In genomic region chr4:36241771-36242170, GRCh38 we compare ENCODE assay signal across 8 cellular contexts. TPM values are rescaled to one million over a fixed set of nuclear protein-coding genes. Genes with fewer than 3 reads are reported as not detected.
A peak's percentile ranks its signal among the peaks of the same experiment; 100 is the strongest.
DNase-seq lines count a peak whose midpoint lies in the region; ATAC-seq and TF ChIP-seq lines count a peak whose summit lies in the region.

No MANE protein-coding gene starts in this region.

- H3K4me3 Mint-ChIP-seq in activated T-cell treated with anti-CD3 and anti-CD28 coated beads, Interleukin-2, amount 50 U/mL, for 24 hours: peak overlapping the region; percentile 94
- H3K4me3 Mint-ChIP-seq in T-helper 1 cell treated with Interleukin-12 subunit alpha and Interleukin-12 subunit beta and Interleukin-4 antibody, amounts not matched to agents 30 μg/mL and 1 μg/mL, for 36 hours: peak overlapping the region; percentile 91

- no peak for DNase-seq in activated T-cell treated with anti-CD3 and anti-CD28 coated beads, Interleukin-2, amount 50 U/mL, for 24 hours
- no peak for DNase-seq in activated T-cell treated with anti-CD3 and anti-CD28 coated beads, Interleukin-2, amount 50 U/mL, for 1 hour
- no peak for DNase-seq in right lobe of liver
- no peak for DNase-seq in NCI-H82 treated with DMSO at 0.1 percent for 48 hours (lab: John Stamatoyannopoulos, UW; ENCODE audit: unreplicated experiment)
- no peak for DNase-seq in NCI-H2227 treated with DMSO at 0.1 percent for 48 hours (lab: John Stamatoyannopoulos, UW)
- DNase-seq in H7: no peak

- WGBS in right lobe of liver (ENCODE audit: insufficient coverage, low coverage, low lambda C conversion rate, missing lambda C conversion rate): 3% methylated on average over 2 of the region's 2 CpGs

- peaks cover 0 to 19% (median 2%) of the 10 kb centered on the region in 4 donors for H3K4me1 ChIP-seq in right lobe of liver

- ATAC-seq in HG02852 (IDR thresholded peaks at IDR 0.05; ENCODE audit: unreplicated experiment) (peak; percentile 43), right lobe of liver (peak; percentile 54 to 66 (median 62))

- H3K4me1 Mint-ChIP-seq in activated T-cell treated with anti-CD3 and anti-CD28 coated beads, Interleukin-2, amount 50 U/mL, for 24 hours (ENCODE audit: low read depth): peaks cover 60% of the 10 kb centered on the region
- H3K4me1 Mint-ChIP-seq in T-helper 1 cell treated with Interleukin-12 subunit alpha and Interleukin-12 subunit beta and Interleukin-4 antibody, amounts not matched to agents 30 μg/mL and 1 μg/mL, for 36 hours (ENCODE audit: low read depth): peaks cover 45% of the 10 kb centered on the region

- no peak for TF ChIP-seq POLR2A in right lobe of liver (IDR thresholded peaks at IDR 0.05)

- H3K9me3 ChIP-seq in right lobe of liver: no peaks in the 10 kb centered on the region

- peak overlapping the region; percentile 64 to 71 (median 67) for H3K4me3 ChIP-seq in right lobe of liver
- H3K4me3 ChIP-seq in H7 (ENCODE audit: insufficient read depth, low read depth, low read length): no peak overlapping the region

- peaks cover 10% of the 10 kb centered on the region for H3K9me3 Mint-ChIP-seq in activated T-cell treated with anti-CD3 and anti-CD28 coated beads, Interleukin-2, amount 50 U/mL, for 24 hours
- H3K9me3 Mint-ChIP-seq in T-helper 1 cell treated with Interleukin-12 subunit alpha and Interleukin-12 subunit beta and Interleukin-4 antibody, amounts not matched to agents 30 μg/mL and 1 μg/mL, for 36 hours: peaks cover 20% of the 10 kb centered on the region

- H3K27ac ChIP-seq in right lobe of liver: peak overlapping the region; percentile 35 to 89 (median 88)

- H3K36me3 ChIP-seq in right lobe of liver: no peaks in the 10 kb centered on the region
- no peaks in the 10 kb centered on the region for H3K36me3 ChIP-seq in H7 (replicated peaks; ENCODE audit: control insufficient read depth, insufficient read depth, low read length)

- H3K27ac Mint-ChIP-seq in activated T-cell treated with anti-CD3 and anti-CD28 coated beads, Interleukin-2, amount 50 U/mL, for 24 hours: peak overlapping the region; percentile 98
- H3K27ac Mint-ChIP-seq in T-helper 1 cell treated with Interleukin-12 subunit alpha and Interleukin-12 subunit beta and Interleukin-4 antibody, amounts not matched to agents 30 μg/mL and 1 μg/mL, for 36 hours: peak overlapping the region; percentile 87

- intact Hi-C loops in right lobe of liver (cut with DNase I): no loop called here

- H3K27me3 Mint-ChIP-seq in activated T-cell treated with anti-CD3 and anti-CD28 coated beads, Interleukin-2, amount 50 U/mL, for 24 hours: no peaks in the 10 kb centered on the region
- H3K27me3 Mint-ChIP-seq in T-helper 1 cell treated with Interleukin-12 subunit alpha and Interleukin-12 subunit beta and Interleukin-4 antibody, amounts not matched to agents 30 μg/mL and 1 μg/mL, for 36 hours (ENCODE audit: low read depth): peaks cover 3% of the 10 kb centered on the region

- no peak for TF ChIP-seq CTCF in right lobe of liver (IDR thresholded peaks at IDR 0.05)

- peaks cover 56% of the 10 kb centered on the region for H3K36me3 Mint-ChIP-seq in activated T-cell treated with anti-CD3 and anti-CD28 coated beads, Interleukin-2, amount 50 U/mL, for 24 hours (ENCODE audit: low read depth)
- H3K36me3 Mint-ChIP-seq in T-helper 1 cell treated with Interleukin-12 subunit alpha and Interleukin-12 subunit beta and Interleukin-4 antibody, amounts not matched to agents 30 μg/mL and 1 μg/mL, for 36 hours (ENCODE audit: low read depth): peaks cover 50% of the 10 kb centered on the region

- H3K27me3 ChIP-seq in right lobe of liver (no peaks in the 10 kb centered on the region), H7 (ENCODE audit: control insufficient read depth, insufficient read depth, low read length) (peaks cover 21% of the 10 kb centered on the region)

RNA-seq across cellular contexts. Expression of gene ARAP2, which starts 2.5 kb away (rescaled TPM):
- 10 to 100 TPM in 3 of 6 experiments, 1 to 10 TPM in 3; 6.4 to 15.4 (median 10.2) TPM for total RNA-seq in right lobe of liver
- 0.41 and 1.7 TPM in 2 replicates for total RNA-seq in H7 (2014; rRNA removed; shearing (Covaris generic))

RNA-seq across cellular contexts. Expression of gene DTHD1, which starts 39.6 kb away (rescaled TPM):
- under 1 TPM in 4 of 6 experiments, not detected in 2; 0.07 to 0.12 (median 0.12) TPM for total RNA-seq in right lobe of liver
- total RNA-seq in H7 (2014; rRNA removed; shearing (Covaris generic)): not detected in 2 replicates
